10 cellular contexts compared by ENCODE assay signal in the genomic region with DNA sequence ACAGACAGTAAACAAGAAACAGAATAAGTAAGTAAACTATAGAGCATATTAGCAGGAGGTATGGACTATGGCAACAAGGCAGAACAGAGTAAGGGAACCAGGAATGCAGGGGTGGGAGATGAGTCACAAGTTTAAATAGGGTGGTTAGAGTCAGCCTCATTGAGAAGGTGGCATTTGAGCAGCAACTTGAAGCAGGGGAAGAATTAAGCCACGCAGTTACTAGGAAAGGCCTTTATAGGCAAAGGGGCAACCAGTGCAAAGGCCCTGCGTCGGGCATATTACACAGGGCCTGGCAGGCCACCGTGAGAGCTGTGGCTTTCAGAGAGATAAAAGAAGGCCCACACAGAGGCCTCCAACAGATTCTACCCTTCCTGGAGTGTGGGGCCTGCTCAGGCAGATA.
DNase-seq lines count a peak whose midpoint lies in the region.
"Had no signal": no experiment of that assay in that cellular context is flagged by ENCODE, and none has a peak within 500 bp of the region (broad histone marks: within the 10 kb centered on the region; RNA-seq: fewer than 3 reads in every experiment).

No MANE protein-coding gene starts in this region.

- peak overlapping the region in 9 of 11 experiments; percentile 1 to 83 (median 78); a peak in 14 of 22 replicates for H3K27ac ChIP-seq in BLaER1 treated with 17β-estradiol and CSF1 and Interleukin-3, amounts not matched to agents 10 nM and 100 nM
- H3K27ac ChIP-seq: lower lobe of right lung had no signal

- peak overlapping the region; percentile 81 to 99 (median 91) for H3K4me2 ChIP-seq in BLaER1 treated with 17β-estradiol and CSF1 and Interleukin-3, amounts not matched to agents 10 nM and 100 nM

- H3K27me3 ChIP-seq in BLaER1 treated with 17β-estradiol and CSF1 and Interleukin-3, amounts not matched to agents 10 nM and 100 nM: no peaks in the 10 kb centered on the region
- H3K27me3 ChIP-seq in adipocyte (replicated peaks; ENCODE audit: control insufficient read depth, insufficient read depth, low read length): peaks cover 15% of the 10 kb centered on the region

- H3K9me3 ChIP-seq in BLaER1 treated with 17β-estradiol and CSF1 and Interleukin-3, amounts not matched to agents 10 nM and 100 nM (replicated peaks in 1 of 11): no peaks in the 10 kb centered on the region
- H3K9me3 ChIP-seq in adipocyte (ENCODE audit: control insufficient read depth, low read length): no peaks in the 10 kb centered on the region
- H3K9me3 ChIP-seq: lower lobe of right lung had no signal

- H3K4me3 ChIP-seq in BLaER1 treated with 17β-estradiol and CSF1 and Interleukin-3, amounts not matched to agents 10 nM and 100 nM: no peak overlapping the region
- H3K4me3 ChIP-seq in adipocyte (ENCODE audit: low read length): no peak overlapping the region
- H3K4me3 ChIP-seq: lower lobe of right lung had no signal

- DNase-seq in LHCN-M2 (ENCODE audit: low read depth) (peak; percentile 72), adipocyte (ENCODE audit: low read depth) (peak; percentile 66), mesenteric fat pad (ENCODE audit: low spot score) (peak; percentile 53), OCI-M1 (lab: John Stamatoyannopoulos, UW) (no peak), HPDE6-E6E7 (ENCODE audit: extremely low spot score) (no peak), GDM1 (lab: John Stamatoyannopoulos, UW) (no peak), NCI-H748 treated with DMSO at 0.1 percent for 48 hours (lab: John Stamatoyannopoulos, UW) (no peak)
- DNase-seq: lower lobe of right lung, NCI-H510A had no signal

- peak overlapping the region in 6 of 11 experiments; percentile 1 to 72 (median 24); a peak in 6 of 22 replicates for H3K9ac ChIP-seq in BLaER1 treated with 17β-estradiol and CSF1 and Interleukin-3, amounts not matched to agents 10 nM and 100 nM
- no peak overlapping the region for H3K9ac ChIP-seq in adipocyte (ENCODE audit: low read length)

- peaks cover 66 to 99% (median 95%) of the 10 kb centered on the region in 10 experiments for H3K4me1 ChIP-seq in BLaER1 treated with 17β-estradiol and CSF1 and Interleukin-3, amounts not matched to agents 10 nM and 100 nM
- H3K4me1 ChIP-seq in adipocyte (ENCODE audit: control insufficient read depth, insufficient read depth, low read length): peaks cover 23% of the 10 kb centered on the region

- no peaks in the 10 kb centered on the region for H3K36me3 ChIP-seq in BLaER1 treated with 17β-estradiol and CSF1 and Interleukin-3, amounts not matched to agents 10 nM and 100 nM
- H3K36me3 ChIP-seq in adipocyte (ENCODE audit: control insufficient read depth, insufficient read depth, low read length, severe bottlenecking): no peaks in the 10 kb centered on the region
- H3K36me3 ChIP-seq: lower lobe of right lung had no signal

- no peaks in the 10 kb centered on the region for H4K20me1 ChIP-seq in BLaER1 treated with 17β-estradiol and CSF1 and Interleukin-3, amounts not matched to agents 10 nM and 100 nM

Comparison
In these comparisons a context has a peak if more than half of its experiments do, and no peak if none do; other contexts are left out.
1. DNase-seq: peak in LHCN-M2 (single experiment), adipocyte (single experiment) and mesenteric fat pad (single experiment); none in OCI-M1 (single experiment), HPDE6-E6E7 (single experiment), GDM1 (single experiment) and NCI-H748 treated with DMSO at 0.1 percent for 48 hours (single experiment).